In genomic region chr6:139047677-139048076, GRCh38 we compare ENCODE assay signal across 19 cellular contexts. TPM values are rescaled to one million over a fixed set of nuclear protein-coding genes. Genes with fewer than 3 reads are reported as not detected.
DNase-seq lines count a peak whose midpoint lies in the region; ATAC-seq, FAIRE-seq and TF ChIP-seq lines count a peak whose summit lies in the region.
"Had no signal": no experiment of that assay in that cellular context is flagged by ENCODE, and none has a peak within 500 bp of the region (broad histone marks: within the 10 kb centered on the region; RNA-seq: fewer than 3 reads in every experiment).

No MANE protein-coding gene starts in this region.

- dilution Hi-C loops in IMR-90 (cut with HindIII; ENCODE audit: low sequenced_read_pairs, unreplicated experiment) = no loop called here

- no peak overlapping the region for H2AK9ac ChIP-seq in IMR-90 (replicated peaks; ENCODE audit: low read depth, low read length, poor library complexity)

- no peak for ATAC-seq in A549
- ATAC-seq in IMR-90 (ENCODE audit: low read depth) = no peak
- no peak for ATAC-seq in K562
- ATAC-seq: GM23338 had no signal

- H3K79me1 ChIP-seq in IMR-90 (ENCODE audit: low read depth in 1 of 2, low read length in 2 of 2) = no peaks in the 10 kb centered on the region

- H3K36me3 ChIP-seq in IMR-90 (ENCODE audit: control insufficient read depth, insufficient read depth, low read length) (no peaks in the 10 kb centered on the region), K562 (ENCODE audit: control insufficient read depth, insufficient read depth, low read length) (no peaks in the 10 kb centered on the region), neural cell (ENCODE audit: insufficient read depth, low read length) (peaks cover 5% of the 10 kb centered on the region)

- H3K4me3 ChIP-seq in A549 (no peak overlapping the region), IMR-90 (ENCODE audit: insufficient read depth, low read depth, low read length) (no peak overlapping the region), K562 (no peak overlapping the region), neural cell (ENCODE audit: low read length) (no peak overlapping the region)
- H3K4me3 ChIP-seq: GM23338, HAP-1 had no signal

- no peaks in the 10 kb centered on the region for H3F3A ChIP-seq in neural cell (ENCODE audit: insufficient read depth, low read length, poor library complexity, severe bottlenecking)

- H4K91ac ChIP-seq in IMR-90 (ENCODE audit: insufficient read depth, low read depth, low read length) = no peak overlapping the region

- 76% methylated on average over 3 of the region's 3 CpGs for WGBS in A549 (ENCODE audit: missing lambda C conversion rate)
- WGBS in IMR-90 (ENCODE audit: extremely low coverage in 2 of 2, insufficient read length in 1 of 2), 2 experiments = no CpG with 5 or more reads among the region's 3 CpGs
- 2% methylated on average over 3 of the region's 3 CpGs for WGBS in K562 (ENCODE audit: insufficient coverage, low coverage, missing lambda C conversion rate)

- H3K27ac ChIP-seq in A549 (no peak overlapping the region), IMR-90 (ENCODE audit: insufficient read depth, low read length) (no peak overlapping the region), K562 (ENCODE audit: extremely low read depth, low read depth, low read length) (no peak overlapping the region), neural cell (ENCODE audit: low read length) (no peak overlapping the region)

- CTCF ChIA-PET in A549 (lab: Yijun Ruan, JAX) = interaction anchor here (0.7 to 0.9 kb wide), 3 partner anchors 30 to 1877 kb away, joined by 3 to 4 read pairs (median 3); no protein-coding TSS in a partner anchor
- CTCF ChIA-PET in IMR-90 (lab: Yijun Ruan, JAX) = interaction anchor here (0.7 kb wide), 1 partner anchor 772 kb away, joined by 8 read pairs; no protein-coding TSS in a partner anchor
- CTCF ChIA-PET in K562 (lab: Yijun Ruan, JAX; ENCODE audit: low intra/inter-chr PET ratio) = no interaction called here
- CTCF ChIA-PET in HEK293T (lab: Yijun Ruan, JAX) = no interaction called here

- no peak overlapping the region for H3K4ac ChIP-seq in IMR-90 (ENCODE audit: low read depth, low read length)

- H3K9me1 ChIP-seq in IMR-90 (ENCODE audit: insufficient read depth, low read length) (no peaks in the 10 kb centered on the region), K562 (ENCODE audit: control insufficient read depth, insufficient read depth, low read length) (no peaks in the 10 kb centered on the region)

- in situ Hi-C loops in IMR-90 (cut with MboI; ENCODE audit: low sequenced_read_pairs) (no loop called here), K562 (cut with MboI) (no loop called here)

- H4K20me1 ChIP-seq in IMR-90 (ENCODE audit: insufficient read depth, low read length) (no peaks in the 10 kb centered on the region), K562 (replicated peaks; ENCODE audit: control insufficient read depth, insufficient read depth, low read length) (no peaks in the 10 kb centered on the region), neural cell (ENCODE audit: insufficient read depth) (no peaks in the 10 kb centered on the region)

- H3K56ac ChIP-seq in IMR-90 (ENCODE audit: extremely low read depth, insufficient read depth, low read length) = no peak overlapping the region

- H3K9me3 ChIP-seq in A549 (no peaks in the 10 kb centered on the region), IMR-90 (ENCODE audit: control insufficient read depth, insufficient read depth, low read length) (no peaks in the 10 kb centered on the region), K562 (replicated peaks; ENCODE audit: control insufficient read depth, insufficient read depth, low read depth, low read length) (no peaks in the 10 kb centered on the region), neural cell (ENCODE audit: low read length) (no peaks in the 10 kb centered on the region)
- H3K9me3 ChIP-seq: HAP-1 had no signal

- TF ChIP-seq CTCF in A549 (IDR thresholded peaks at IDR 0.05) = no peak
- no peak for TF ChIP-seq CTCF in IMR-90 (conservative IDR thresholded peaks at IDR 0.05; ENCODE audit: low read depth, low read length)
- no peak for TF ChIP-seq CTCF in K562 (IDR thresholded peaks at IDR 0.05 in 2 of 3, conservative IDR thresholded peaks at IDR 0.05 in 1 of 3; ENCODE audit: insufficient read depth in 2 of 3, low read depth in 1 of 3, low read length in 3 of 3)
- TF ChIP-seq CTCF in neural cell (IDR thresholded peaks at IDR 0.05; ENCODE audit: poor library complexity, severe bottlenecking) = no peak

- no peak overlapping the region for H3K14ac ChIP-seq in IMR-90 (replicated peaks; ENCODE audit: low read depth, low read length)

- no peak overlapping the region for H3K23ac ChIP-seq in IMR-90 (ENCODE audit: low read depth, low read length)

- H2BK120ac ChIP-seq in IMR-90 (ENCODE audit: low read depth, low read length) = no peak overlapping the region

- no peak overlapping the region for H2BK5ac ChIP-seq in IMR-90 (ENCODE audit: low read depth, low read length, poor library complexity, severe bottlenecking)

- no peak overlapping the region for H2AK5ac ChIP-seq in IMR-90 (ENCODE audit: low read depth, low read length)

- no TSS peak for BruUV-seq in IMR-90 (replicated peaks; lab: Mats Ljungman, UMichigan)
- no TSS peak for BruUV-seq in K562 (replicated peaks; lab: Mats Ljungman, UMichigan)

- TF ChIP-seq POLR2A in A549 (IDR thresholded peaks at IDR 0.05; ENCODE audit: low read length) = no peak
- TF ChIP-seq POLR2A in IMR-90 (IDR thresholded peaks at IDR 0.05; ENCODE audit: low read depth, low read length) = no peak
- no peak for TF ChIP-seq POLR2A in K562 (conservative IDR thresholded peaks at IDR 0.05)

- no peak overlapping the region for H2BK20ac ChIP-seq in IMR-90 (ENCODE audit: low read depth, low read length)

- H3K9ac ChIP-seq in IMR-90 (ENCODE audit: low read depth, low read length) (no peak overlapping the region), K562 (ENCODE audit: insufficient read depth in 1 of 2, low read depth in 2 of 2, low read length in 2 of 2) (no peak overlapping the region), neural cell (ENCODE audit: low read length) (no peak overlapping the region)

- H3K18ac ChIP-seq in IMR-90 (ENCODE audit: low read depth, low read length) = no peak overlapping the region

- intact Hi-C loops in IMR-90 (cut with micrococcal nuclease) (no loop called here), K562 (cut with micrococcal nuclease) (no loop called here)

- H3K27me3 ChIP-seq in IMR-90 (ENCODE audit: control insufficient read depth, insufficient read depth, low read length) = peaks cover 9% of the 10 kb centered on the region
- peaks cover 3 to 4% of the 10 kb centered on the region in 2 experiments; a peak in 3 of 5 replicates for H3K27me3 ChIP-seq in K562 (ENCODE audit: control insufficient read depth in 2 of 2, insufficient read depth in 2 of 2, low read length in 2 of 2)
- H3K27me3 ChIP-seq in neural cell (ENCODE audit: insufficient read depth, low read depth, low read length) = no peaks in the 10 kb centered on the region

- POLR2A ChIA-PET in A549 (lab: Yijun Ruan, JAX) = no interaction called here
- POLR2A ChIA-PET in IMR-90 (lab: Charles Lee; ENCODE audit: unreplicated experiment) = no interaction called here
- POLR2A ChIA-PET in K562 (lab: Yijun Ruan, JAX) = no interaction called here
- POLR2A ChIA-PET in HEK293T (lab: Yijun Ruan, JAX) = no interaction called here

- no peak overlapping the region for H4K5ac ChIP-seq in IMR-90 (ENCODE audit: low read depth, low read length)

- no peaks in the 10 kb centered on the region for H3K79me2 ChIP-seq in K562 (ENCODE audit: control insufficient read depth, insufficient read depth, low read length)
- H3K79me2 ChIP-seq in neural cell (replicated peaks; ENCODE audit: insufficient read depth, low read length) = no peaks in the 10 kb centered on the region

- TF ChIP-seq RAD21 in A549 (conservative IDR thresholded peaks at IDR 0.05 in 1 of 2, IDR thresholded peaks at IDR 0.05 in 1 of 2) (no peak), IMR-90 (IDR thresholded peaks at IDR 0.05; ENCODE audit: low read length) (no peak), K562 (CRISPR knock-in tag; conservative IDR thresholded peaks at IDR 0.05 in 1 of 2, IDR thresholded peaks at IDR 0.05 in 1 of 2) (no peak), neural cell (conservative IDR thresholded peaks at IDR 0.05) (no peak)

- no peak overlapping the region for H2BK15ac ChIP-seq in IMR-90 (ENCODE audit: low read depth, low read length)

- FAIRE-seq in A549 (lab: Jason Lieb, UNC) (no peak), K562 (lab: Jason Lieb, UNC) (peak; percentile 26)
- FAIRE-seq: GM12891, H54 had no signal

- H4K8ac ChIP-seq in IMR-90 (ENCODE audit: low read depth in 2 of 2, low read length in 2 of 2) = no peak overlapping the region

- H3K4me1 ChIP-seq in A549 = no peaks in the 10 kb centered on the region
- no peaks in the 10 kb centered on the region for H3K4me1 ChIP-seq in IMR-90 (ENCODE audit: control insufficient read depth, insufficient read depth, low read length)
- H3K4me1 ChIP-seq in K562 (replicated peaks in 1 of 2; ENCODE audit: control insufficient read depth in 2 of 2, insufficient read depth in 2 of 2, low read length in 2 of 2) = no peaks in the 10 kb centered on the region
- H3K4me1 ChIP-seq: HAP-1 had no signal

- DNase-seq in A549 (ENCODE audit: low read depth in 1 of 2, low spot score in 1 of 2) (no peak), IMR-90 (no peak), K562 (ENCODE audit: extremely low read depth in 1 of 4, low spot score in 3 of 4) (no peak), HEK293T (ENCODE audit: extremely low spot score) (no peak), hepatic stellate cell (ENCODE audit: low spot score) (no peak), HuH-7.5 (ENCODE audit: low spot score) (no peak)
- DNase-seq: 8988T; C1 segment of cervical spinal cord; Calu3; CD4-positive, alpha-beta memory T cell; COR-L47; DMS53; DMS79 treated with DMSO at 0.1 percent for 48 hours; GF-D8 had no signal

- no peak for TF ChIP-seq EP300 in A549 (IDR thresholded peaks at IDR 0.05)
- no peak for TF ChIP-seq EP300 in K562 (IDR thresholded peaks at IDR 0.05; ENCODE audit: low read length)
- no peak for TF ChIP-seq EP300 in neural cell (conservative IDR thresholded peaks at IDR 0.05; ENCODE audit: poor library complexity, severe bottlenecking)

- H3K4me2 ChIP-seq in A549 (no peak overlapping the region), IMR-90 (ENCODE audit: low read depth, low read length) (no peak overlapping the region), K562 (ENCODE audit: insufficient read depth, low read length) (no peak overlapping the region), neural cell (ENCODE audit: low read length) (no peak overlapping the region)
- H3K4me2 ChIP-seq: GM23338 had no signal

- no peaks in the 10 kb centered on the region for H3K9me2 ChIP-seq in neural cell (ENCODE audit: insufficient read depth, low read length)

- no peak overlapping the region for H2AFZ ChIP-seq in IMR-90 (replicated peaks; ENCODE audit: low read length, poor library complexity)
- no peak overlapping the region for H2AFZ ChIP-seq in K562 (ENCODE audit: low read depth, low read length)
- H2AFZ ChIP-seq in neural cell (ENCODE audit: low read depth, low read length) = no peak overlapping the region
- H2AFZ ChIP-seq: GM23338 had no signal

RNA-seq across cellular contexts. Expression of gene ABRACL, which starts 19.1 kb away (rescaled TPM):
- 27.1 and 40.3 TPM in 2 replicates for polyA plus RNA-seq in A549 (2011; rRNA removed)
- polyA plus RNA-seq in A549 (2012; cell fraction: cytosol; rRNA removed) = 22.5 and 27.1 TPM in 2 replicates
- polyA plus RNA-seq in A549 (2012; cell fraction: nucleus; rRNA removed) = 8.3 and 13.1 TPM in 2 replicates
- polyA plus RNA-seq in A549 (2017; fragmentation: RNase III; extraction: RNeasy Plus Mini Kit Qiagen cat#74134 plus additional on column Dnase treatment) = 60.7 to 65.8 TPM (median 63.3 TPM) in 3 replicates
- 3.5 and 4.5 TPM in 2 replicates for polyA minus RNA-seq in A549 (2011; rRNA and poly(A)+ RNA removed)
- 16.0 and 42.8 TPM in 2 replicates for total RNA-seq in IMR-90 (2012; rRNA removed)
- 27.5 and 27.9 TPM in 2 replicates for polyA plus RNA-seq in IMR-90 (2012; rRNA removed)
- polyA plus RNA-seq in IMR-90 (2012; cell fraction: cytosol; rRNA removed) = 5.8 and 7.6 TPM in 2 replicates
- polyA plus RNA-seq in IMR-90 (2012; cell fraction: nucleus; rRNA removed; ENCODE audit: low replicate concordance) = 2.0 and 6.9 TPM in 2 replicates
- 1.1 TPM in 1 of 2 replicates, not detected in the other for total RNA-seq in K562 (2011; cell fraction: chromatin; rRNA removed; ENCODE audit: low replicate concordance)
- not detected in 2 replicates for total RNA-seq in K562 (2011; cell fraction: nucleolus; rRNA removed)
- total RNA-seq in K562 (2011; cell fraction: nucleoplasm; rRNA removed) = not detected in 2 replicates
- total RNA-seq in K562 (2014; rRNA removed) = 0.98 and 1.4 TPM in 2 replicates
- total RNA-seq in K562 (2014; rRNA removed; fragmentation: Illumina TruSeq; extraction: Trizol) = 1.9 and 2.1 TPM in 2 replicates
- 2.0 and 2.3 TPM in 2 replicates for total RNA-seq in K562 (2015; rRNA removed; fragmentation: Illumina TruSeq; extraction: Trizol)
- 1.4 and 1.5 TPM in 2 replicates for total RNA-seq in K562 (2021)
- 3.0 and 6.1 TPM in 2 replicates for polyA plus RNA-seq in K562 (2011; rRNA removed)
- polyA plus RNA-seq in K562 (2011; cell fraction: cytosol; rRNA removed) = 1.2 and 4.4 TPM in 2 replicates
- 0.21 and 1.4 TPM in 2 replicates for polyA plus RNA-seq in K562 (2011; cell fraction: nucleus; rRNA removed)
- polyA plus RNA-seq in K562 (2012) = 3.2 and 3.4 TPM in 2 replicates
- polyA plus RNA-seq in K562 (2014; fragmentation: Illumina TruSeq; extraction: Trizol) = 1.6 TPM in 2 replicates
- 1 to 10 TPM; 3.8 to 5.2 TPM for polyA plus RNA-seq in K562 (2014; fragmentation: Nextera tagmentation; extraction: Ambion mirVana)
- polyA plus RNA-seq in K562 (2014; rRNA removed) = 1.1 and 1.3 TPM in 2 replicates
- polyA minus RNA-seq in K562 (2011; rRNA and poly(A)+ RNA removed) = 1.4 and 5.4 TPM in 2 replicates
- 1.7 and 2.8 TPM in 2 replicates for polyA minus RNA-seq in K562 (2011; cell fraction: cytosol; rRNA and poly(A)+ RNA removed)
- polyA minus RNA-seq in K562 (2011; cell fraction: nucleus; rRNA and poly(A)+ RNA removed) = 0.89 TPM in 1 of 2 replicates, not detected in the other
- polyA plus RNA-seq in neural cell = 160 and 201 TPM in 2 replicates
- 65.5 and 85.1 TPM in 2 replicates for polyA minus RNA-seq in neural cell

RNA-seq across cellular contexts. Expression of gene REPS1, which starts 59.6 kb away (rescaled TPM):
- polyA plus RNA-seq in A549 (2011; rRNA removed) (34.2 and 36.4 TPM in 2 replicates), A549 (2017; fragmentation: RNase III; extraction: RNeasy Plus Mini Kit Qiagen cat#74134 plus additional on column Dnase treatment) (16.3 to 18.9 TPM (median 16.8 TPM) in 3 replicates), IMR-90 (2012; rRNA removed) (24.2 and 26.3 TPM in 2 replicates), K562 (2011; rRNA removed) (27.8 and 30.8 TPM in 2 replicates), K562 (2014; fragmentation: Illumina TruSeq; extraction: Trizol) (30.5 and 36.0 TPM in 2 replicates), K562 (2014; fragmentation: Nextera tagmentation; extraction: Ambion mirVana) (10 to 100 TPM in 1 of 2 experiments, 1 to 10 TPM in 1; 7.9 to 11.4 TPM), K562 (2014; rRNA removed) (20.5 and 23.3 TPM in 2 replicates), neural cell (64.9 TPM in 2 replicates)
- polyA plus RNA-seq in A549 (2012; cell fraction: cytosol; rRNA removed) = 16.0 and 19.3 TPM in 2 replicates
- polyA plus RNA-seq in A549 (2012; cell fraction: nucleus; rRNA removed) = 14.8 and 16.7 TPM in 2 replicates
- polyA minus RNA-seq in A549 (2011; rRNA and poly(A)+ RNA removed) = 30.2 and 31.6 TPM in 2 replicates
- total RNA-seq in IMR-90 (2012; rRNA removed) (21.1 and 21.9 TPM in 2 replicates), K562 (2014; rRNA removed) (18.3 and 23.2 TPM in 2 replicates), K562 (2014; rRNA removed; fragmentation: Illumina TruSeq; extraction: Trizol) (31.2 and 32.5 TPM in 2 replicates), K562 (2015; rRNA removed; fragmentation: Illumina TruSeq; extraction: Trizol) (32.9 and 34.6 TPM in 2 replicates), K562 (2021) (29.3 and 30.0 TPM in 2 replicates)
- 8.4 and 9.4 TPM in 2 replicates for polyA plus RNA-seq in IMR-90 (2012; cell fraction: cytosol; rRNA removed)
- 14.5 and 47.7 TPM in 2 replicates for polyA plus RNA-seq in IMR-90 (2012; cell fraction: nucleus; rRNA removed; ENCODE audit: low replicate concordance)
- 31.0 and 93.7 TPM in 2 replicates for total RNA-seq in K562 (2011; cell fraction: chromatin; rRNA removed; ENCODE audit: low replicate concordance)
- 14.3 and 16.2 TPM in 2 replicates for total RNA-seq in K562 (2011; cell fraction: nucleolus; rRNA removed)
- total RNA-seq in K562 (2011; cell fraction: nucleoplasm; rRNA removed) = 25.8 and 46.0 TPM in 2 replicates
- 17.3 and 19.5 TPM in 2 replicates for polyA plus RNA-seq in K562 (2011; cell fraction: cytosol; rRNA removed)
- polyA plus RNA-seq in K562 (2011; cell fraction: nucleus; rRNA removed) = 27.8 and 28.9 TPM in 2 replicates
- polyA plus RNA-seq in K562 (2012) = 24.6 and 32.3 TPM in 2 replicates
- 46.6 and 46.9 TPM in 2 replicates for polyA minus RNA-seq in K562 (2011; rRNA and poly(A)+ RNA removed)
- polyA minus RNA-seq in K562 (2011; cell fraction: cytosol; rRNA and poly(A)+ RNA removed) = 14.6 and 43.4 TPM in 2 replicates
- polyA minus RNA-seq in K562 (2011; cell fraction: nucleus; rRNA and poly(A)+ RNA removed) = 19.9 and 37.9 TPM in 2 replicates
- polyA minus RNA-seq in neural cell = 104 and 110 TPM in 2 replicates

Comparison
In these comparisons a context has a peak if more than half of its experiments do, and no peak if none do; other contexts are left out.
1. CTCF ChIA-PET loops: an anchor here in A549 (0.7 to 0.9 kb wide) and IMR-90 (0.7 kb wide); none called in K562 and HEK293T.
2. Of the 35 proteins assayed by ChIP-seq in both K562 and A549: peak only in K562: none; only in A549: MAFK; in both: none; in neither: 34.